8 cellular contexts compared by ENCODE assay signal in genomic region chr12:57726151-57726883, GRCh38. TPM values are rescaled to one million over a fixed set of nuclear protein-coding genes. Genes with fewer than 3 reads are reported as not detected.
A peak's percentile ranks its signal among the peaks of the same experiment; 100 is the strongest.
DNase-seq lines count a peak whose midpoint lies in the region; ATAC-seq lines count a peak whose summit lies in the region.

No MANE protein-coding gene starts in this region.

- H3K27ac Mint-ChIP-seq in activated naive CD4-positive, alpha-beta T cell treated with anti-CD3 and anti-CD28 coated beads, Interleukin-2, amount 50 U/mL, for 72 hours: peak overlapping the region; percentile 79 to 88

- peaks cover 3% of the 10 kb centered on the region; the same call in 1 of the 2 replicates for H3K27me3 ChIP-seq in ACC112 (ENCODE audit: insufficient read depth, low read length)

- no peaks in the 10 kb centered on the region for H3K79me2 ChIP-seq in ACC112 (ENCODE audit: control insufficient read depth, insufficient read depth, low read length, unreplicated experiment)

- no peaks in the 10 kb centered on the region for H3K9me3 Mint-ChIP-seq in activated naive CD4-positive, alpha-beta T cell treated with anti-CD3 and anti-CD28 coated beads, Interleukin-2, amount 50 U/mL, for 72 hours

- H3K4me1 ChIP-seq in ACC112 (ENCODE audit: control insufficient read depth, insufficient read depth, low read length, unreplicated experiment): no peaks in the 10 kb centered on the region

- ATAC-seq in GM18867 (IDR thresholded peaks at IDR 0.05; ENCODE audit: unreplicated experiment) (peak; percentile 63), GM19328 (IDR thresholded peaks at IDR 0.05; ENCODE audit: unreplicated experiment) (no peak)
- ATAC-seq in activated naive CD4-positive, alpha-beta T cell treated with anti-CD3 and anti-CD28 coated beads, Interleukin-2, amount 50 U/mL, for 72 hours: peak; percentile 27 to 58

- peak overlapping the region; percentile 22; the same call in 1 of the 2 replicates for H3K27ac ChIP-seq in ACC112 (ENCODE audit: low read depth, low read length)

- peak overlapping the region; percentile 72 for H2AFZ ChIP-seq in ACC112 (ENCODE audit: low read length, unreplicated experiment)

- DNase-seq in NCI-H2171 (lab: John Stamatoyannopoulos, UW): peak; percentile 88
- peak in 1 of 2 donors; percentile 39 for DNase-seq in activated naive CD4-positive, alpha-beta T cell treated with anti-CD3 and anti-CD28 coated beads, Interleukin-2, amount 50 U/mL, for 72 hours (ENCODE audit: low spot score in 2 of 2)
- peak; percentile 89 for DNase-seq in glomerular visceral epithelial cell (ENCODE audit: extremely low spot score)
- peak; percentile 22 for DNase-seq in occipital lobe (lab: John Stamatoyannopoulos, UW)
- DNase-seq in cerebellar cortex (ENCODE audit: low spot score): no peak

- peak overlapping the region; percentile 93 for H3K4me3 ChIP-seq in ACC112 (ENCODE audit: low read depth, low read length)

- H3K36me3 ChIP-seq in ACC112 (ENCODE audit: insufficient read depth, low read length): no peaks in the 10 kb centered on the region

- peaks cover 6 to 11% of the 10 kb centered on the region in 2 donors for H3K36me3 Mint-ChIP-seq in activated naive CD4-positive, alpha-beta T cell treated with anti-CD3 and anti-CD28 coated beads, Interleukin-2, amount 50 U/mL, for 72 hours

RNA-seq across cellular contexts. Expression of gene AGAP2, which starts 12.2 kb away (rescaled TPM):
- 10 to 100 TPM; 28.9 to 38.4 TPM for total RNA-seq in activated naive CD4-positive, alpha-beta T cell treated with anti-CD3 and anti-CD28 coated beads, Interleukin-2, amount 50 U/mL, for 72 hours
- total RNA-seq in occipital lobe: 25.6 TPM

RNA-seq across cellular contexts. Expression of gene TSPAN31, which starts 18.5 kb away (rescaled TPM):
- 10 to 100 TPM in 1 of 2 donors, 1 to 10 TPM in 1; 9.7 to 15.1 TPM for total RNA-seq in activated naive CD4-positive, alpha-beta T cell treated with anti-CD3 and anti-CD28 coated beads, Interleukin-2, amount 50 U/mL, for 72 hours
- 41.0 TPM for total RNA-seq in occipital lobe

RNA-seq across cellular contexts. Expression of gene CDK4, which starts 25.8 kb away (rescaled TPM):
- total RNA-seq in activated naive CD4-positive, alpha-beta T cell treated with anti-CD3 and anti-CD28 coated beads, Interleukin-2, amount 50 U/mL, for 72 hours: 100 to 1,000 TPM; 183 to 191 TPM
- 59.0 TPM for total RNA-seq in occipital lobe

RNA-seq across cellular contexts. Expression of gene MARCHF9, which starts 28.6 kb away (rescaled TPM):
- 10 to 100 TPM; 17.4 to 26.4 TPM for total RNA-seq in activated naive CD4-positive, alpha-beta T cell treated with anti-CD3 and anti-CD28 coated beads, Interleukin-2, amount 50 U/mL, for 72 hours
- 15.9 TPM for total RNA-seq in occipital lobe

RNA-seq across cellular contexts. Expression of gene OS9, which starts 32.4 kb away (rescaled TPM):
- 100 to 1,000 TPM in 1 of 2 donors, 10 to 100 TPM in 1; 87.1 to 116 TPM for total RNA-seq in activated naive CD4-positive, alpha-beta T cell treated with anti-CD3 and anti-CD28 coated beads, Interleukin-2, amount 50 U/mL, for 72 hours
- total RNA-seq in occipital lobe: 90.0 TPM
